ENCODE assay signal across 18 cellular contexts in the genomic region with DNA sequence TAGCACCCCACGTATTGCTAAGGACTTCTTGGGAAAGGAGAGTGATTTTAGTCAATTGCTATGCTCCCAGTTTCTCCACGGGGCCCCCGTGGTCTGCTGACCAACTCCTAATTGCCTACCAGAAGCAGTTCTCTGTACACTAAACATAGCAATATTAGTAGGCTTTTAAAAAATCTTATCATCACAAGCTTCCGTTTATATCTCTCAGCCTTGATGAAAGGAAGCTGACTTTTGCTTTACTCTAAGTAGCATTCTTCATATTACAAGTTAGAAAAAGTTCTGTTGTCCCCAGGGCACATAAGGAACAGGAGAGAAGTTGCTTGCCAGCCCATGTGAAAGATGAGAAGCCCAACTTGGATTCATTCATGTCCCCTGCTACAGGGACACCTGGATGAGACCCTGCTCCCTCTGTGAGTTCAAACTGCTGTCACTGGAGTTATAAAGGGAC. TPM values are rescaled to one million over a fixed set of nuclear protein-coding genes. Genes with fewer than 3 reads are reported as not detected.
DNase-seq lines count a peak whose midpoint lies in the region; ATAC-seq and TF ChIP-seq lines count a peak whose summit lies in the region.
"Had no signal": no experiment of that assay in that cellular context is flagged by ENCODE, and none has a peak within 500 bp of the region (broad histone marks: within the 10 kb centered on the region; RNA-seq: fewer than 3 reads in every experiment).

No MANE protein-coding gene starts in this region.

- no peaks in the 10 kb centered on the region for H3K27me3 Mint-ChIP-seq in Caco-2 (ENCODE audit: insufficient read depth, unreplicated experiment)

- H3K79me1 ChIP-seq in neuronal stem cell (ENCODE audit: low read depth, low read length) = no peaks in the 10 kb centered on the region

- H3K4ac ChIP-seq in neuronal stem cell (ENCODE audit: low read length) = no peak overlapping the region

- H2AFZ ChIP-seq in neuronal stem cell (ENCODE audit: low read length) = peak overlapping the region; percentile 32

- H3K23ac ChIP-seq in neuronal stem cell (ENCODE audit: low read depth, low read length, poor library complexity) = no peak overlapping the region

- no peak overlapping the region for H3K4me3 Mint-ChIP-seq in Caco-2 (ENCODE audit: unreplicated experiment)
- H3K4me3 Mint-ChIP-seq: activated T-cell treated with anti-CD3 and anti-CD28 coated beads, Interleukin-2, amount 50 U/mL, for 4 hours had no signal

- TF ChIP-seq POLR2A in body of pancreas (IDR thresholded peaks at IDR 0.05) = no peak

- H4K8ac ChIP-seq in neuronal stem cell (ENCODE audit: low read depth, low read length) = no peak overlapping the region

- H3K36me3 ChIP-seq in Caco-2 (ENCODE audit: control insufficient read depth, insufficient read depth, low read length) (no peaks in the 10 kb centered on the region), neuronal stem cell (replicated peaks in 1 of 2; ENCODE audit: control insufficient read depth in 2 of 2, insufficient read depth in 2 of 2, low read length in 2 of 2) (no peaks in the 10 kb centered on the region), body of pancreas (replicated peaks in 1 of 2; ENCODE audit: insufficient read depth in 1 of 2, low read depth in 2 of 2) (no peaks in the 10 kb centered on the region)
- H3K36me3 ChIP-seq: adrenal gland had no signal

- H3K27ac ChIP-seq in neuronal stem cell (replicated peaks; ENCODE audit: low read length) = no peak overlapping the region
- H3K27ac ChIP-seq in caudate nucleus (ENCODE audit: low read depth, low read length) = no peak overlapping the region
- no peak overlapping the region for H3K27ac ChIP-seq in body of pancreas
- H3K27ac ChIP-seq: adrenal gland had no signal

- no peak for ATAC-seq in body of pancreas
- ATAC-seq: activated T-cell treated with anti-CD3 and anti-CD28 coated beads, Interleukin-2, amount 50 U/mL, for 4 hours; K562 had no signal

- no peak overlapping the region for H3K14ac ChIP-seq in neuronal stem cell (ENCODE audit: low read length)

- CTCF ChIA-PET in Caco-2 (lab: Charles Lee) = no interaction called here

- WGBS in neuronal stem cell (ENCODE audit: extremely low coverage in 2 of 2, insufficient read length in 2 of 2, insufficient replicate concordance in 1 of 2), 2 donors = no CpG with 5 or more reads among the region's 4 CpGs
- 43 to 52% methylated on average over 4 of the region's 4 CpGs for WGBS in body of pancreas, 2 donors

- H3K9me3 Mint-ChIP-seq in Caco-2 (ENCODE audit: unreplicated experiment) = no peaks in the 10 kb centered on the region
- H3K9me3 Mint-ChIP-seq: activated T-cell treated with anti-CD3 and anti-CD28 coated beads, Interleukin-2, amount 50 U/mL, for 4 hours had no signal

- no peaks in the 10 kb centered on the region for H3K9me3 ChIP-seq in Caco-2
- H3K9me3 ChIP-seq in neuronal stem cell (replicated peaks in 1 of 2; ENCODE audit: control insufficient read depth in 2 of 2, insufficient read depth in 1 of 2, low read depth in 1 of 2, low read length in 2 of 2) = no peaks in the 10 kb centered on the region
- H3K9me3 ChIP-seq in body of pancreas = no peaks in the 10 kb centered on the region
- H3K9me3 ChIP-seq: adrenal gland had no signal

- peaks cover 36% of the 10 kb centered on the region for H3K4me1 Mint-ChIP-seq in Caco-2 (ENCODE audit: low read depth, unreplicated experiment)

- H3K27ac Mint-ChIP-seq in Caco-2 (ENCODE audit: unreplicated experiment) = peak overlapping the region; percentile 71

- H3K9ac ChIP-seq in neuronal stem cell (ENCODE audit: low read depth, low read length, poor library complexity) = no peak overlapping the region

- POLR2A ChIA-PET in Caco-2 (lab: Charles Lee) = no interaction called here

- H3K18ac ChIP-seq in neuronal stem cell (ENCODE audit: low read length) = no peak overlapping the region

- no peak overlapping the region for H4K91ac ChIP-seq in neuronal stem cell (ENCODE audit: low read depth, low read length, poor library complexity)

- H3K27me3 ChIP-seq in Caco-2 (replicated peaks; ENCODE audit: control insufficient read depth, insufficient read depth, low read length) (no peaks in the 10 kb centered on the region), neuronal stem cell (ENCODE audit: control insufficient read depth in 3 of 3, insufficient read depth in 3 of 3, low read depth in 1 of 3, low read length in 3 of 3) (no peaks in the 10 kb centered on the region), body of pancreas (no peaks in the 10 kb centered on the region)
- H3K27me3 ChIP-seq: adrenal gland had no signal

- H3K4me2 ChIP-seq in neuronal stem cell (ENCODE audit: insufficient read depth, low read length, poor library complexity, severe bottlenecking) = no peak overlapping the region

- no peak overlapping the region for H2BK15ac ChIP-seq in neuronal stem cell (ENCODE audit: low read length)

- TF ChIP-seq CTCF in Caco-2 (IDR thresholded peaks at IDR 0.05; ENCODE audit: insufficient read depth in 1 of 2, low read depth in 1 of 2, low read length in 1 of 2, severe bottlenecking in 1 of 2, unreplicated experiment in 1 of 2) (no peak), body of pancreas (IDR thresholded peaks at IDR 0.05) (no peak)

- H3K36me3 Mint-ChIP-seq in Caco-2 (ENCODE audit: insufficient read depth, unreplicated experiment) = peaks cover 7% of the 10 kb centered on the region

- H2BK5ac ChIP-seq in neuronal stem cell (ENCODE audit: low read length) = no peak overlapping the region

- intact Hi-C loops in Caco-2 (cut with micrococcal nuclease; ENCODE audit: unreplicated experiment) (no loop called here), body of pancreas (cut with DNase I) (no loop called here)

- no peak overlapping the region for H2BK12ac ChIP-seq in neuronal stem cell (ENCODE audit: low read length)

- H3K4me1 ChIP-seq in Caco-2 = peaks cover 61% of the 10 kb centered on the region
- peaks cover 2 to 15% of the 10 kb centered on the region in 2 donors for H3K4me1 ChIP-seq in neuronal stem cell (ENCODE audit: control insufficient read depth in 2 of 2, insufficient read depth in 1 of 2, low read depth in 1 of 2, low read length in 2 of 2)
- peaks cover 17% of the 10 kb centered on the region for H3K4me1 ChIP-seq in body of pancreas

- BruUV-seq in Caco-2 (replicated peaks; lab: Mats Ljungman, UMichigan) = no TSS peak

- DNase-seq in Caco-2 (no peak), RPMI7951 (ENCODE audit: low read depth) (peak; percentile 63), foreskin melanocyte (peak; percentile 31), neuronal stem cell (ENCODE audit: low spot score) (no peak), activated T-cell treated with anti-CD3 and anti-CD28 coated beads for 4 hours (no peak), caudate nucleus (lab: John Stamatoyannopoulos, UW) (no peak), body of pancreas (no peak), epidermal melanocyte (ENCODE audit: insufficient read length, low spot score) (no peak)
- DNase-seq: activated CD4-positive, alpha-beta T cell treated with anti-CD3 and anti-CD28 coated beads for 1 hour; activated T-cell treated with anti-CD3 and anti-CD28 coated beads, Interleukin-2, amount 50 U/mL, for 4 hours; adrenal gland; effector CD8-positive, alpha-beta T cell; glutamatergic neuron; left cardiac atrium; NCI-H1694 treated with DMSO at 0.1 percent for 48 hours; nucleus accumbens; stimulated activated CD8-positive, alpha-beta memory T cell treated with anti-CD3 and anti-CD28 coated beads, Interleukin-4, amount 100 ng/mL, for 48 hours had no signal

- no peak overlapping the region for H2AK5ac ChIP-seq in neuronal stem cell (ENCODE audit: low read depth, low read length)

- no peak overlapping the region for H3K4me3 ChIP-seq in Caco-2 (ENCODE audit: low read depth, low read length)
- no peak overlapping the region for H3K4me3 ChIP-seq in neuronal stem cell (ENCODE audit: low read length in 2 of 2)
- no peak overlapping the region for H3K4me3 ChIP-seq in body of pancreas
- H3K4me3 ChIP-seq: adrenal gland, K562 had no signal

- no peak overlapping the region for H2BK120ac ChIP-seq in neuronal stem cell (ENCODE audit: low read depth, low read length)

RNA-seq across cellular contexts. Expression of a gene that starts 29.3 kb away (rescaled TPM):
- 12.7 and 14.2 TPM in 2 replicates for total RNA-seq in Caco-2 (2022)
- 11.3 and 18.7 TPM in 2 replicates for total RNA-seq in RPMI7951 (2014; rRNA removed; shearing (Covaris generic))
- polyA plus RNA-seq in neuronal stem cell (2013, experiment 1 of 2) = 1.5 TPM
- 1.5 TPM for polyA plus RNA-seq in neuronal stem cell (2013, experiment 2 of 2)
- 1 to 10 TPM; 4.3 to 4.9 TPM for total RNA-seq in body of pancreas
- total RNA-seq: activated T-cell treated with anti-CD3 and anti-CD28 coated beads, Interleukin-2, amount 50 U/mL, for 4 hours had no signal

Comparison
In these comparisons a context has a peak if more than half of its experiments do, and no peak if none do; other contexts are left out.
1. DNase-seq: peak in RPMI7951 (single experiment) and foreskin melanocyte (single experiment); none in Caco-2 (0 of 2), neuronal stem cell (single experiment), activated T-cell treated with anti-CD3 and anti-CD28 coated beads for 4 hours (single experiment), caudate nucleus (0 of 61), body of pancreas (0 of 4) and epidermal melanocyte (single experiment).